ENCODE assay signal across 18 cellular contexts in the genomic region with DNA sequence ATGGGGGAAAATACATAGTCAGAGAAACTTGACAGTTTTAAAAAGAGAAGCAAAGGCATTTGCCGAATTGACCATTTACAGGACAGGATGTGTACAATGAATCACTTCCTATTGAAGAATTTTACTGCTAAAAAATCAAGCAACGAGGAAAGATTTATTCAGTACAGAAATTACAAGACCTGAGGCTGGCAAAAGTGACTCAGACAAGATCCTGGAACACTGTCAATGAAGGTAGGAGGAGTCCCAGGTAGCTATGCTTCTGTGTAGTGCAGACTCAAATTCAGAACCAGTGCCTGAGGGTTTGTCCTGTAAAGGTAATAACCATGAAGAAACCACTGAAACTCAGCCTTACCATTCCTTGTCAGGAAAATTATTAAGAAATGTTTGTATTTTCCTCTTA.
DNase-seq lines count a peak whose midpoint lies in the region; ATAC-seq and TF ChIP-seq lines count a peak whose summit lies in the region.
"Had no signal": no experiment of that assay in that cellular context is flagged by ENCODE, and none has a peak within 500 bp of the region (broad histone marks: within the 10 kb centered on the region; RNA-seq: fewer than 3 reads in every experiment).

No MANE protein-coding gene starts in this region.

- H3K9me2 ChIP-seq in PC-3 (replicated peaks; ENCODE audit: low read length): no peaks in the 10 kb centered on the region

- H3K9me3 ChIP-seq in PC-3 (ENCODE audit: low read length) (no peaks in the 10 kb centered on the region), prostate gland (no peaks in the 10 kb centered on the region)
- H3K9me3 ChIP-seq: esophagus muscularis mucosa, transverse colon had no signal

- H3K79me2 ChIP-seq in PC-3 (ENCODE audit: low read length): no peaks in the 10 kb centered on the region

- CTCF ChIA-PET in PC-3 (lab: Charles Lee): no interaction called here

- no peak overlapping the region for H3K4me3 ChIP-seq in PC-3 (ENCODE audit: low read length)
- H3K4me3 ChIP-seq in epithelial cell of esophagus (ENCODE audit: low read length): no peak overlapping the region
- no peak overlapping the region for H3K4me3 ChIP-seq in prostate gland
- H3K4me3 ChIP-seq: cardiac muscle cell, esophagus muscularis mucosa, K562, left ventricle myocardium inferior, transverse colon had no signal

- 61% methylated on average over 2 of the region's 2 CpGs for WGBS in prostate gland

- H3K4me2 ChIP-seq in PC-3 (ENCODE audit: low read length): peak overlapping the region; percentile 39

- peaks cover 20% of the 10 kb centered on the region for H3K9me3 Mint-ChIP-seq in mesothelial cell of epicardium

- POLR2A ChIA-PET in PC-3 (lab: Charles Lee; ENCODE audit: unreplicated experiment): no interaction called here

- peak in 2 of 3 donors; percentile 3 to 14 for DNase-seq in stimulated activated CD4-positive, alpha-beta T cell treated with anti-CD3 and anti-CD28 coated beads, Interleukin-12 subunit alpha, Interleukin-12 subunit beta, amount 100 ng/mL, for 48 hours (ENCODE audit: low read depth in 2 of 3, low spot score in 1 of 3)
- no peak for DNase-seq in stimulated activated CD4-positive, alpha-beta T cell treated with anti-CD3 and anti-CD28 coated beads, Interleukin-4, amount 100 ng/mL, for 4 hours
- DNase-seq in PC-3: peak; percentile 93
- DNase-seq in epithelial cell of esophagus (ENCODE audit: low read depth): peak; percentile 87
- peak; percentile 11 for DNase-seq in stimulated activated naive CD8-positive, alpha-beta T cell treated with anti-CD3 and anti-CD28 coated beads, Interleukin-15, Interleukin-2, amounts not matched to agents 100 U/mL and 50 U/mL, for 24 hours
- DNase-seq in mesothelial cell of epicardium (ENCODE audit: low spot score in 2 of 2, unreplicated experiment in 2 of 2): no peak
- DNase-seq in prostate gland (ENCODE audit: low spot score): no peak
- DNase-seq: activated CD4-positive, alpha-beta T cell treated with anti-CD3 and anti-CD28 coated beads, Interleukin-2, amount 50 U/mL, for 1 hour; AML-193; DMS79; left ventricle myocardium inferior; NCI-H1930; transverse colon had no signal

- H3K36me3 ChIP-seq in PC-3 (ENCODE audit: low read depth, low read length): no peaks in the 10 kb centered on the region
- H3K36me3 ChIP-seq in prostate gland: no peaks in the 10 kb centered on the region
- H3K36me3 ChIP-seq: cardiac muscle cell, esophagus muscularis mucosa, transverse colon had no signal

- intact Hi-C loops in PC-3 (cut with micrococcal nuclease) (no loop called here), prostate gland (cut with DNase I) (no loop called here)

- BruUV-seq in PC-3 (replicated peaks; lab: Mats Ljungman, UMichigan): no TSS peak

- peak; percentile 96 for ATAC-seq in PC-3
- ATAC-seq in stimulated activated naive CD8-positive, alpha-beta T cell treated with anti-CD3 and anti-CD28 coated beads, Interleukin-15, Interleukin-2, amounts not matched to agents 100 U/mL and 50 U/mL, for 24 hours: peak; percentile 87
- ATAC-seq: K562 had no signal

- H3K36me3 Mint-ChIP-seq in mesothelial cell of epicardium: peaks cover 3% of the 10 kb centered on the region

- H3F3A ChIP-seq in PC-3 (ENCODE audit: low read length, unreplicated experiment): no peaks in the 10 kb centered on the region

- H3K4me1 ChIP-seq in PC-3 (ENCODE audit: insufficient read depth, low read length) (peaks cover 16% of the 10 kb centered on the region), prostate gland (replicated peaks) (no peaks in the 10 kb centered on the region)
- H3K4me1 ChIP-seq: esophagus muscularis mucosa, left ventricle myocardium inferior, transverse colon had no signal

- peaks cover 19% of the 10 kb centered on the region for H3K4me1 Mint-ChIP-seq in mesothelial cell of epicardium

- H3K27ac Mint-ChIP-seq in mesothelial cell of epicardium: no peak overlapping the region
- H3K27ac Mint-ChIP-seq: activated T-helper 1 cell treated with anti-CD3 and anti-CD28 coated beads, Interleukin-12 subunit alpha, Interleukin-12 subunit beta, Interleukin-2, Interleukin-4 antibody, amounts not matched to agents 30 ng/mL and 10 ng/mL and 1 ng/mL, durations not matched to agents 14 hours and 24 hours and 36 hours; stimulated activated naive CD8-positive, alpha-beta T cell treated with anti-CD3 and anti-CD28 coated beads, Interleukin-15, Interleukin-2, amounts not matched to agents 100 ng/mL and 50 ng/mL, for 24 hours had no signal

- no peak overlapping the region for H2AFZ ChIP-seq in PC-3 (ENCODE audit: low read length)

- no peaks in the 10 kb centered on the region for H3K27me3 Mint-ChIP-seq in mesothelial cell of epicardium (ENCODE audit: low read depth)

- H4K20me1 ChIP-seq in PC-3 (ENCODE audit: low read length): no peaks in the 10 kb centered on the region

- no peaks in the 10 kb centered on the region for H3K27me3 ChIP-seq in PC-3 (ENCODE audit: low read length)
- H3K27me3 ChIP-seq in prostate gland (replicated peaks; ENCODE audit: insufficient read depth): no peaks in the 10 kb centered on the region
- H3K27me3 ChIP-seq: cardiac muscle cell, esophagus muscularis mucosa, transverse colon had no signal

- TF ChIP-seq CTCF in PC-3 (conservative IDR thresholded peaks at IDR 0.05; ENCODE audit: low read depth, low read length) (no peak), epithelial cell of esophagus (IDR thresholded peaks at IDR 0.05; ENCODE audit: insufficient read depth, low read depth, low read length, missing control alignments) (no peak), mesothelial cell of epicardium (IDR thresholded peaks at IDR 0.05; ENCODE audit: unreplicated experiment) (no peak), prostate gland (IDR thresholded peaks at IDR 0.05) (no peak)

- H3K27ac ChIP-seq in PC-3 (ENCODE audit: low read length) (peak overlapping the region; percentile 23), prostate gland (no peak overlapping the region)
- H3K27ac ChIP-seq: cardiac muscle cell, esophagus muscularis mucosa, left ventricle myocardium inferior, transverse colon had no signal

- no peak overlapping the region for H3K4me3 Mint-ChIP-seq in mesothelial cell of epicardium
- H3K4me3 Mint-ChIP-seq: activated T-helper 1 cell treated with anti-CD3 and anti-CD28 coated beads, Interleukin-12 subunit alpha, Interleukin-12 subunit beta, Interleukin-2, Interleukin-4 antibody, amounts not matched to agents 30 ng/mL and 10 ng/mL and 1 ng/mL, durations not matched to agents 14 hours and 24 hours and 36 hours; stimulated activated naive CD8-positive, alpha-beta T cell treated with anti-CD3 and anti-CD28 coated beads, Interleukin-15, Interleukin-2, amounts not matched to agents 100 ng/mL and 50 ng/mL, for 24 hours had no signal

- no peak overlapping the region for H3K9ac ChIP-seq in PC-3 (ENCODE audit: low read length)

- TF ChIP-seq POLR2A in prostate gland (IDR thresholded peaks at IDR 0.05): no peak

Comparison
In these comparisons a context has a peak if more than half of its experiments do, and no peak if none do; other contexts are left out.
1. DNase-seq: peak in stimulated activated CD4-positive, alpha-beta T cell treated with anti-CD3 and anti-CD28 coated beads, Interleukin-12 subunit alpha, Interleukin-12 subunit beta, amount 100 ng/mL, for 48 hours (2 of 3), PC-3 (single experiment), epithelial cell of esophagus (single experiment) and stimulated activated naive CD8-positive, alpha-beta T cell treated with anti-CD3 and anti-CD28 coated beads, Interleukin-15, Interleukin-2, amounts not matched to agents 100 U/mL and 50 U/mL, for 24 hours (single experiment); none in stimulated activated CD4-positive, alpha-beta T cell treated with anti-CD3 and anti-CD28 coated beads, Interleukin-4, amount 100 ng/mL, for 4 hours (0 of 2), mesothelial cell of epicardium (0 of 2) and prostate gland (single experiment).